Comparison of ENCODE assay signal across 1 cellular context in genomic region chr22:39514373-39514973, GRCh38.
TF ChIP-seq lines count a peak whose summit lies in the region.

No MANE protein-coding gene starts in this region.

TF ChIP-seq in GM23338, 12 proteins besides CTCF, POLR2A, EP300 and RAD21 (continued from another document):
- no peak for TF ChIP-seq ZNF462 (CRISPR knock-in tag; IDR thresholded peaks at IDR 0.05)
- no peak for TF ChIP-seq EZH2phosphoT487 (IDR thresholded peaks at IDR 0.05; ENCODE audit: unreplicated experiment)
- TF ChIP-seq ETS1 (IDR thresholded peaks at IDR 0.05): no peak
- no peak for TF ChIP-seq STAT1 (IDR thresholded peaks at IDR 0.05; ENCODE audit: unreplicated experiment)
- no peak for TF ChIP-seq ZNF114 (CRISPR knock-in tag; IDR thresholded peaks at IDR 0.05)
